ENCODE assay signal across 7 cellular contexts in genomic region chrX:2897690-2898623, GRCh38. TPM values are rescaled to one million over a fixed set of nuclear protein-coding genes. Genes with fewer than 3 reads are reported as not detected.
DNase-seq lines count a peak whose midpoint lies in the region; ATAC-seq lines count a peak whose summit lies in the region.
"Not testable (repeated sequence)": the region's sequence is repeated elsewhere in the genome, so short reads cannot be mapped to it uniquely, and the experiment has no call there.

No MANE protein-coding gene starts in this region.

- POLR2A ChIA-PET in activated CD4-positive, alpha-beta T cell treated with anti-CD3 and anti-CD28 coated beads for 36 hours (lab: Charles Lee), result interaction anchor here (0.8 kb wide), 1 partner anchor 25 kb away, joined by 3 read pairs; no protein-coding TSS in a partner anchor

- H2BK120ac ChIP-seq in neuronal stem cell (ENCODE audit: low read depth, low read length), result not testable (repeated sequence)

- not testable (repeated sequence) for H3K23ac ChIP-seq in neuronal stem cell (ENCODE audit: low read depth, low read length, poor library complexity)

- H2BK5ac ChIP-seq in neuronal stem cell (ENCODE audit: low read length), result not testable (repeated sequence)

- peak; percentile 57 for ATAC-seq in GM18861 (IDR thresholded peaks at IDR 0.05; ENCODE audit: unreplicated experiment)
- ATAC-seq in HG03175 (IDR thresholded peaks at IDR 0.05; ENCODE audit: unreplicated experiment), result peak; percentile 91
- ATAC-seq in activated CD4-positive, alpha-beta T cell treated with anti-CD3 and anti-CD28 coated beads for 36 hours, result peak; percentile 55

- H3K4me2 ChIP-seq in neuronal stem cell (ENCODE audit: insufficient read depth, low read length, poor library complexity, severe bottlenecking), result not testable (repeated sequence)

- H3K4ac ChIP-seq in neuronal stem cell (ENCODE audit: low read length), result not testable (repeated sequence)

- H3K4me1 ChIP-seq in neuronal stem cell (ENCODE audit: control insufficient read depth in 2 of 2, insufficient read depth in 1 of 2, low read depth in 1 of 2, low read length in 2 of 2), result peaks cover 2 to 12% of the 10 kb centered on the region in 2 donors

- not testable (repeated sequence) for H3K9me3 ChIP-seq in neuronal stem cell (replicated peaks in 1 of 2; ENCODE audit: control insufficient read depth in 2 of 2, insufficient read depth in 1 of 2, low read depth in 1 of 2, low read length in 2 of 2)

- intact Hi-C loops in activated CD4-positive, alpha-beta T cell treated with anti-CD3 and anti-CD28 coated beads for 36 hours (cut with DNase I, micrococcal nuclease); dendritic cell treated with granulocyte-macrophage colony-stimulating factor and Interleukin-4, amounts not matched to agents 40 ng/mL and 50 ng/mL, for 4 days (cut with micrococcal nuclease): not testable (repeated sequence)

- CTCF ChIA-PET in activated CD4-positive, alpha-beta T cell treated with anti-CD3 and anti-CD28 coated beads for 36 hours (lab: Charles Lee), result not testable (repeated sequence)

- not testable (repeated sequence) for H3K14ac ChIP-seq in neuronal stem cell (ENCODE audit: low read length)

- H3K79me1 ChIP-seq in neuronal stem cell (ENCODE audit: low read depth, low read length), result not testable (repeated sequence)

- not testable (repeated sequence) for H3K4me1 Mint-ChIP-seq in activated CD4-positive, alpha-beta T cell treated with anti-CD3 and anti-CD28 coated beads for 36 hours
- peaks cover 34% of the 10 kb centered on the region for H3K4me1 Mint-ChIP-seq in dendritic cell treated with granulocyte-macrophage colony-stimulating factor and Interleukin-4, amounts not matched to agents 40 ng/mL and 50 ng/mL, for 4 days (ENCODE audit: low read depth)
- H3K4me1 Mint-ChIP-seq in immature natural killer cell, result peaks cover 42 to 43% of the 10 kb centered on the region in 2 donors

- not testable (repeated sequence) for H2BK15ac ChIP-seq in neuronal stem cell (ENCODE audit: low read length)

- H3K18ac ChIP-seq in neuronal stem cell (ENCODE audit: low read length), result not testable (repeated sequence)

- H3K4me3 ChIP-seq in neuronal stem cell (ENCODE audit: low read length in 2 of 2), result not testable (repeated sequence)

- not testable (repeated sequence) for H4K91ac ChIP-seq in neuronal stem cell (ENCODE audit: low read depth, low read length, poor library complexity)

- not testable (repeated sequence) for H2BK12ac ChIP-seq in neuronal stem cell (ENCODE audit: low read length)

- H3K36me3 Mint-ChIP-seq in activated CD4-positive, alpha-beta T cell treated with anti-CD3 and anti-CD28 coated beads for 36 hours (ENCODE audit: low read depth); dendritic cell treated with granulocyte-macrophage colony-stimulating factor and Interleukin-4, amounts not matched to agents 40 ng/mL and 50 ng/mL, for 4 days (ENCODE audit: low read depth); immature natural killer cell: not testable (repeated sequence)

- not testable (repeated sequence) for H3K9ac ChIP-seq in neuronal stem cell (ENCODE audit: low read depth, low read length, poor library complexity)

- H3K27ac Mint-ChIP-seq in activated CD4-positive, alpha-beta T cell treated with anti-CD3 and anti-CD28 coated beads for 36 hours; dendritic cell treated with granulocyte-macrophage colony-stimulating factor and Interleukin-4, amounts not matched to agents 40 ng/mL and 50 ng/mL, for 4 days: not testable (repeated sequence)
- peak overlapping the region; percentile 87 to 96 (median 92) for H3K27ac Mint-ChIP-seq in immature natural killer cell

- H2AFZ ChIP-seq in neuronal stem cell (ENCODE audit: low read length), result peak overlapping the region; percentile 78

- peak; percentile 77 for DNase-seq in NK-92 treated with Interleukin-12 subunit alpha and Interleukin-12 subunit beta, amount 100 ng/mL, for 24 hours (lab: John Stamatoyannopoulos, UW)
- DNase-seq in activated CD4-positive, alpha-beta T cell treated with anti-CD3 and anti-CD28 coated beads for 36 hours, result peak; percentile 22
- peak; percentile 80 to 84 (median 83) for DNase-seq in immature natural killer cell
- DNase-seq in neuronal stem cell (ENCODE audit: low spot score), result not testable (repeated sequence)

- H3K27me3 ChIP-seq in neuronal stem cell (ENCODE audit: control insufficient read depth in 3 of 3, insufficient read depth in 3 of 3, low read depth in 1 of 3, low read length in 3 of 3), result not testable (repeated sequence)

- no CpG with 5 or more reads among the region's 22 CpGs for WGBS in neuronal stem cell (ENCODE audit: extremely low coverage in 2 of 2, insufficient read length in 2 of 2, insufficient replicate concordance in 1 of 2), 2 donors

- not testable (repeated sequence) for H3K27me3 Mint-ChIP-seq in activated CD4-positive, alpha-beta T cell treated with anti-CD3 and anti-CD28 coated beads for 36 hours; dendritic cell treated with granulocyte-macrophage colony-stimulating factor and Interleukin-4, amounts not matched to agents 40 ng/mL and 50 ng/mL, for 4 days; immature natural killer cell (ENCODE audit: low read depth in 3 of 3)

- not testable (repeated sequence) for H3K9me3 Mint-ChIP-seq in activated CD4-positive, alpha-beta T cell treated with anti-CD3 and anti-CD28 coated beads for 36 hours (ENCODE audit: low read depth); dendritic cell treated with granulocyte-macrophage colony-stimulating factor and Interleukin-4, amounts not matched to agents 40 ng/mL and 50 ng/mL, for 4 days; immature natural killer cell

- not testable (repeated sequence) for H4K8ac ChIP-seq in neuronal stem cell (ENCODE audit: low read depth, low read length)

- H3K27ac ChIP-seq in neuronal stem cell (replicated peaks; ENCODE audit: low read length), result not testable (repeated sequence)

- H2AK5ac ChIP-seq in neuronal stem cell (ENCODE audit: low read depth, low read length), result not testable (repeated sequence)

- not testable (repeated sequence) for H3K4me3 Mint-ChIP-seq in activated CD4-positive, alpha-beta T cell treated with anti-CD3 and anti-CD28 coated beads for 36 hours
- peak overlapping the region; percentile 7 for H3K4me3 Mint-ChIP-seq in dendritic cell treated with granulocyte-macrophage colony-stimulating factor and Interleukin-4, amounts not matched to agents 40 ng/mL and 50 ng/mL, for 4 days
- peak overlapping the region; percentile 63 to 84 (median 70) for H3K4me3 Mint-ChIP-seq in immature natural killer cell

- H3K36me3 ChIP-seq in neuronal stem cell (replicated peaks in 1 of 2; ENCODE audit: control insufficient read depth in 2 of 2, insufficient read depth in 2 of 2, low read length in 2 of 2), result not testable (repeated sequence)

RNA-seq across cellular contexts. Expression of gene ARSD, which starts 31.2 kb away (rescaled TPM):
- 1 to 10 TPM in 1 of 2 experiments, under 1 TPM in 1; 0.95 to 1.6 TPM for total RNA-seq in activated CD4-positive, alpha-beta T cell treated with anti-CD3 and anti-CD28 coated beads for 36 hours
- 10 to 100 TPM in 2 of 3 donors, 1 to 10 TPM in 1; 7.1 to 16.0 (median 10.7) TPM for polyA plus RNA-seq in immature natural killer cell
- 2.0 TPM for polyA plus RNA-seq in neuronal stem cell (2013, experiment 1 of 2)
- 2.3 TPM for polyA plus RNA-seq in neuronal stem cell (2013, experiment 2 of 2)
